Comparison of ENCODE assay signal across 19 cellular contexts in the genomic region with DNA sequence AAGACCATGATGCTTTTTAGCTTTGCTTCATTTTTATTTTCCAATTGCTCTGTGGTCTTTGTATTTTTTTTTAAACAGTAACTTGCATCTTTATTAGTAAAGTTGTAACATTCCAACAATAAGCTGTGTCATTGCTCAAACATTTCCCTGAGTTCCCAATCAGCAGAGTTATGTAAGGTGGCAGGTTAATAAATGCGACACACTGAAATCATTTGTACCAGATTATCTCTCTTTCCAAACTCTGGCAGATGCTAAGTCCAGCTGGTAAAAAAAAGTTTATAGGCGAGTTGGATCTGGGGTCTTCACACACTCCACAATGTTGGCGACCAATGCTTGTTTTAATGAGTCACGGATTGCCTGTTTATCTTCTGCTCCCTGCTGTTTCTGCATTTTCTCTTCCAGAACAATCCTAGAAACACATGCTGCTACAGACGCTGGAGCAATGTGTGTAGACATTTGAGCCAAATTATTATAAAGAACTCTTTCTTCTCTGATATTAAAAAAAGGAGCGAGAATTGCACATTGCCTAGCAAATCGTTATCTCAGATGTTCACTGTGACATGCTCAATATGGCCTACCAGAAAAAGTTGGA.
DNase-seq lines count a peak whose midpoint lies in the region; ATAC-seq and TF ChIP-seq lines count a peak whose summit lies in the region.
"Had no signal": no experiment of that assay in that cellular context is flagged by ENCODE, and none has a peak within 500 bp of the region (broad histone marks: within the 10 kb centered on the region; RNA-seq: fewer than 3 reads in every experiment).

No MANE protein-coding gene starts in this region.

- no peak overlapping the region for H3K27ac Mint-ChIP-seq in MCF 10A (ENCODE audit: low read depth, unreplicated experiment)
- H3K27ac Mint-ChIP-seq: CD8-positive, alpha-beta memory T cell; stimulated activated naive B cell treated with anti-CD40 and anti-IgM and Interleukin-4, amounts not matched to agents 10 μg/mL and 1 μg/mL and 100 μg/mL, for 72 hours had no signal

- no peaks in the 10 kb centered on the region for H4K20me1 ChIP-seq in OCI-LY7 (ENCODE audit: insufficient read depth, low read length)

- H3K4me3 Mint-ChIP-seq in MCF 10A (ENCODE audit: unreplicated experiment): no peak overlapping the region
- H3K4me3 Mint-ChIP-seq: activated T-helper 17 cell treated with anti-CD3 and anti-CD28 coated beads, Interleukin-2, amount 50 U/mL, for 72 hours; CD8-positive, alpha-beta memory T cell; stimulated activated naive B cell treated with anti-CD40 and anti-IgM and Interleukin-4, amounts not matched to agents 10 μg/mL and 1 μg/mL and 100 μg/mL, for 72 hours had no signal

- H2AFZ ChIP-seq in OCI-LY7 (ENCODE audit: low read length): no peak overlapping the region

- no peak overlapping the region for H3K4me2 ChIP-seq in OCI-LY7 (ENCODE audit: low read length)

- intact Hi-C loops in breast epithelium (cut with DNase I; ENCODE audit: low total_unique reads): no loop called here
- intact Hi-C loops in MCF 10A (cut with micrococcal nuclease): no loop called here
- intact Hi-C loops in body of pancreas (cut with DNase I): no loop called here
- intact Hi-C loops in heart right ventricle (cut with DNase I): loop anchor here in 1 of 10 donors (10.0 kb wide), 1 partner anchor 82 kb away; no protein-coding TSS in a partner anchor
- intact Hi-C loops in aorta (cut with DNase I): no loop called here
- intact Hi-C loops in OCI-LY7 (cut with micrococcal nuclease; ENCODE audit: unreplicated experiment): no loop called here

- no peaks in the 10 kb centered on the region for H3K4me1 Mint-ChIP-seq in MCF 10A (ENCODE audit: insufficient read depth, unreplicated experiment)
- H3K4me1 Mint-ChIP-seq: activated T-helper 17 cell treated with anti-CD3 and anti-CD28 coated beads, Interleukin-2, amount 50 U/mL, for 72 hours; CD8-positive, alpha-beta memory T cell; stimulated activated naive B cell treated with anti-CD40 and anti-IgM and Interleukin-4, amounts not matched to agents 10 μg/mL and 1 μg/mL and 100 μg/mL, for 72 hours had no signal

- BruUV-seq in MCF 10A (replicated peaks; lab: Mats Ljungman, UMichigan) (no TSS peak), OCI-LY7 (replicated peaks; lab: Mats Ljungman, UMichigan) (no TSS peak)

- WGBS in body of pancreas, 2 donors: 36 to 42% methylated on average over 7 of the region's 7 CpGs
- WGBS in heart right ventricle, 2 donors: 58 to 71% methylated on average over 7 of the region's 7 CpGs
- 42 to 45% methylated on average over 7 of the region's 7 CpGs for WGBS in aorta, 2 donors

- no peaks in the 10 kb centered on the region for H3K27me3 ChIP-seq in breast epithelium
- no peaks in the 10 kb centered on the region for H3K27me3 ChIP-seq in body of pancreas
- peaks cover 0 to 3% (median 0%) of the 10 kb centered on the region in 7 donors for H3K27me3 ChIP-seq in heart right ventricle
- H3K27me3 ChIP-seq in aorta (ENCODE audit: control insufficient read depth in 1 of 2, insufficient read depth in 2 of 2, low read length in 1 of 2): peaks cover 0 to 2% of the 10 kb centered on the region in 2 donors

- no peaks in the 10 kb centered on the region for H3K79me2 ChIP-seq in OCI-LY7 (ENCODE audit: insufficient read depth, low read depth, low read length)

- CTCF ChIA-PET in MCF 10A (lab: Yijun Ruan, JAX) (interaction anchor here (1.4 kb wide), 1 partner anchor 18 kb away, joined by 8 read pairs; no protein-coding TSS in a partner anchor), OCI-LY7 (lab: Charles Lee; ENCODE audit: unreplicated experiment) (no interaction called here)

- H3K27me3 Mint-ChIP-seq in MCF 10A (ENCODE audit: insufficient read depth, unreplicated experiment): peaks cover 14% of the 10 kb centered on the region

- no peaks in the 10 kb centered on the region for H3K4me1 ChIP-seq in breast epithelium
- H3K4me1 ChIP-seq in body of pancreas: no peaks in the 10 kb centered on the region
- peaks cover 0 to 11% (median 0%) of the 10 kb centered on the region in 9 donors for H3K4me1 ChIP-seq in heart right ventricle
- no peaks in the 10 kb centered on the region for H3K4me1 ChIP-seq in aorta (ENCODE audit: control insufficient read depth in 1 of 2, insufficient read depth in 2 of 2, low read length in 2 of 2)
- no peaks in the 10 kb centered on the region for H3K4me1 ChIP-seq in OCI-LY7 (ENCODE audit: insufficient read depth, low read length, poor library complexity, severe bottlenecking)
- H3K4me1 ChIP-seq: transverse colon had no signal

- ATAC-seq in body of pancreas: peak; percentile 62
- peak in 7 of 8 donors; percentile 76 to 92 (median 88) for ATAC-seq in heart right ventricle
- peak; percentile 19 for ATAC-seq in aorta (ENCODE audit: low FRiP score)
- no peak for ATAC-seq in HG03469 (IDR thresholded peaks at IDR 0.05; ENCODE audit: unreplicated experiment)
- ATAC-seq: activated T-helper 17 cell treated with anti-CD3 and anti-CD28 coated beads, Interleukin-2, amount 50 U/mL, for 72 hours; left colon; stimulated activated naive B cell treated with anti-CD40 and anti-IgM and Interleukin-4, amounts not matched to agents 10 μg/mL and 1 μg/mL and 100 μg/mL, for 72 hours had no signal

- H3K9me2 ChIP-seq in OCI-LY7 (ENCODE audit: insufficient read depth, low read length): no peaks in the 10 kb centered on the region

- H3K27ac ChIP-seq in breast epithelium: peak overlapping the region; percentile 8 to 38
- peak overlapping the region; percentile 11 to 54 (median 40) for H3K27ac ChIP-seq in body of pancreas
- no peak overlapping the region for H3K27ac ChIP-seq in heart right ventricle
- no peak overlapping the region for H3K27ac ChIP-seq in aorta (ENCODE audit: low read depth in 1 of 2, low read length in 2 of 2)
- H3K27ac ChIP-seq in OCI-LY7 (ENCODE audit: low read depth, low read length, poor library complexity, severe bottlenecking): no peak overlapping the region
- H3K27ac ChIP-seq: coronary artery, transverse colon, VCaP had no signal

- DNase-seq in breast epithelium (ENCODE audit: low spot score in 2 of 2): no peak
- DNase-seq in MCF 10A (ENCODE audit: unreplicated experiment): no peak
- no peak for DNase-seq in body of pancreas
- DNase-seq in heart right ventricle: peak in 1 of 2 donors; percentile 19
- DNase-seq in aorta: no peak
- DNase-seq in OCI-LY7 (ENCODE audit: low spot score): no peak
- DNase-seq in dermis blood vessel endothelial cell: no peak
- DNase-seq: 8988T; activated CD8-positive, alpha-beta memory T cell treated with anti-CD3 and anti-CD28 coated beads for 24 hours; CD8-positive, alpha-beta memory T cell; IMR-90; left colon; MV-4-11; stimulated activated naive B cell treated with anti-CD40 and anti-IgM and Interleukin-4, amounts not matched to agents 10 μg/mL and 1 μg/mL and 100 μg/mL, for 72 hours; transverse colon had no signal

- H3K9me3 Mint-ChIP-seq in MCF 10A (ENCODE audit: unreplicated experiment): no peaks in the 10 kb centered on the region
- H3K9me3 Mint-ChIP-seq: activated T-helper 17 cell treated with anti-CD3 and anti-CD28 coated beads, Interleukin-2, amount 50 U/mL, for 72 hours; CD8-positive, alpha-beta memory T cell; stimulated activated naive B cell treated with anti-CD40 and anti-IgM and Interleukin-4, amounts not matched to agents 10 μg/mL and 1 μg/mL and 100 μg/mL, for 72 hours had no signal

- POLR2A ChIA-PET in MCF 10A (lab: Yijun Ruan, JAX): no interaction called here
- POLR2A ChIA-PET in OCI-LY7 (lab: Charles Lee): no interaction called here

- no peaks in the 10 kb centered on the region for H3K36me3 Mint-ChIP-seq in MCF 10A (ENCODE audit: insufficient read depth, unreplicated experiment)
- H3K36me3 Mint-ChIP-seq: stimulated activated naive B cell treated with anti-CD40 and anti-IgM and Interleukin-4, amounts not matched to agents 10 μg/mL and 1 μg/mL and 100 μg/mL, for 72 hours had no signal

- no peaks in the 10 kb centered on the region for H3K9me3 ChIP-seq in breast epithelium
- no peaks in the 10 kb centered on the region for H3K9me3 ChIP-seq in body of pancreas
- no peaks in the 10 kb centered on the region for H3K9me3 ChIP-seq in heart right ventricle
- H3K9me3 ChIP-seq in aorta (ENCODE audit: control insufficient read depth, low read length): peaks cover 2% of the 10 kb centered on the region
- no peaks in the 10 kb centered on the region for H3K9me3 ChIP-seq in OCI-LY7 (ENCODE audit: low read length)
- H3K9me3 ChIP-seq: transverse colon had no signal

- H3K4me3 ChIP-seq in breast epithelium (no peak overlapping the region), body of pancreas (no peak overlapping the region), heart right ventricle (no peak overlapping the region), aorta (ENCODE audit: low read length in 2 of 2) (no peak overlapping the region), OCI-LY7 (ENCODE audit: low read depth, low read length, poor library complexity, severe bottlenecking) (no peak overlapping the region)
- H3K4me3 ChIP-seq: coronary artery, transverse colon had no signal

- H3K36me3 ChIP-seq in breast epithelium (no peaks in the 10 kb centered on the region), body of pancreas (replicated peaks in 1 of 2; ENCODE audit: insufficient read depth in 1 of 2, low read depth in 2 of 2) (no peaks in the 10 kb centered on the region), heart right ventricle (no peaks in the 10 kb centered on the region), aorta (ENCODE audit: control insufficient read depth in 1 of 2, insufficient read depth in 2 of 2, low read length in 1 of 2) (no peaks in the 10 kb centered on the region), OCI-LY7 (ENCODE audit: insufficient read depth, low read length) (no peaks in the 10 kb centered on the region)
- H3K36me3 ChIP-seq: transverse colon had no signal

- TF ChIP-seq CTCF in breast epithelium (IDR thresholded peaks at IDR 0.05): no peak
- TF ChIP-seq CTCF in MCF 10A (IDR thresholded peaks at IDR 0.05; ENCODE audit: unreplicated experiment): no peak
- no peak for TF ChIP-seq CTCF in body of pancreas (IDR thresholded peaks at IDR 0.05)
- TF ChIP-seq CTCF in heart right ventricle (IDR thresholded peaks at IDR 0.05): no peak
- no peak for TF ChIP-seq CTCF in OCI-LY7 (conservative IDR thresholded peaks at IDR 0.05; ENCODE audit: low read length)

- TF ChIP-seq POLR2A in breast epithelium (IDR thresholded peaks at IDR 0.05) (no peak), body of pancreas (IDR thresholded peaks at IDR 0.05) (no peak)

Comparison
In these comparisons a context has a peak if more than half of its experiments do, and no peak if none do; other contexts are left out.
1. H3K27ac ChIP-seq: peak in breast epithelium (2 of 2) and body of pancreas (4 of 4); none in heart right ventricle (0 of 10), aorta (0 of 2) and OCI-LY7 (single experiment).